Comparison of ENCODE assay signal across 2 cellular contexts in genomic region chr7:44575054-44575453, GRCh38.
TF ChIP-seq lines count a peak whose summit lies in the region.

No MANE protein-coding gene starts in this region.

TF ChIP-seq in H1, 55 proteins besides CTCF, POLR2A, EP300 and RAD21 (continues in another document):
- TF ChIP-seq, protein P1, sequence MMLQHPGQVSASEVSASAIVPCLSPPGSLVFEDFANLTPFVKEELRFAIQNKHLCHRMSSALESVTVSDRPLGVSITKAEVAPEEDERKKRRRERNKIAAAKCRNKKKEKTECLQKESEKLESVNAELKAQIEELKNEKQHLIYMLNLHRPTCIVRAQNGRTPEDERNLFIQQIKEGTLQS (IDR thresholded peaks at IDR 0.05; ENCODE audit: insufficient read depth, low read depth, low read length): no peak
- TF ChIP-seq POLR2AphosphoS5 (IDR thresholded peaks at IDR 0.05; ENCODE audit: low read depth, low read length) (no peak), SP2 (IDR thresholded peaks at IDR 0.05; ENCODE audit: low read length) (no peak), TAF7 (optimal IDR thresholded peaks at IDR 0.05; ENCODE audit: borderline replicate concordance, low read depth, low read length) (no peak), NANOG (IDR thresholded peaks at IDR 0.05; ENCODE audit: insufficient read depth, low read depth, low read length, poor library complexity, severe bottlenecking) (no peak), SRF (IDR thresholded peaks at IDR 0.05; ENCODE audit: low read depth, low read length) (no peak), MAX (IDR thresholded peaks at IDR 0.05) (no peak), YY1 (IDR thresholded peaks at IDR 0.05; ENCODE audit: low read depth, low read length) (no peak), POU5F1 (IDR thresholded peaks at IDR 0.05; ENCODE audit: low read depth, low read length) (no peak)
- TF ChIP-seq, protein P2, sequence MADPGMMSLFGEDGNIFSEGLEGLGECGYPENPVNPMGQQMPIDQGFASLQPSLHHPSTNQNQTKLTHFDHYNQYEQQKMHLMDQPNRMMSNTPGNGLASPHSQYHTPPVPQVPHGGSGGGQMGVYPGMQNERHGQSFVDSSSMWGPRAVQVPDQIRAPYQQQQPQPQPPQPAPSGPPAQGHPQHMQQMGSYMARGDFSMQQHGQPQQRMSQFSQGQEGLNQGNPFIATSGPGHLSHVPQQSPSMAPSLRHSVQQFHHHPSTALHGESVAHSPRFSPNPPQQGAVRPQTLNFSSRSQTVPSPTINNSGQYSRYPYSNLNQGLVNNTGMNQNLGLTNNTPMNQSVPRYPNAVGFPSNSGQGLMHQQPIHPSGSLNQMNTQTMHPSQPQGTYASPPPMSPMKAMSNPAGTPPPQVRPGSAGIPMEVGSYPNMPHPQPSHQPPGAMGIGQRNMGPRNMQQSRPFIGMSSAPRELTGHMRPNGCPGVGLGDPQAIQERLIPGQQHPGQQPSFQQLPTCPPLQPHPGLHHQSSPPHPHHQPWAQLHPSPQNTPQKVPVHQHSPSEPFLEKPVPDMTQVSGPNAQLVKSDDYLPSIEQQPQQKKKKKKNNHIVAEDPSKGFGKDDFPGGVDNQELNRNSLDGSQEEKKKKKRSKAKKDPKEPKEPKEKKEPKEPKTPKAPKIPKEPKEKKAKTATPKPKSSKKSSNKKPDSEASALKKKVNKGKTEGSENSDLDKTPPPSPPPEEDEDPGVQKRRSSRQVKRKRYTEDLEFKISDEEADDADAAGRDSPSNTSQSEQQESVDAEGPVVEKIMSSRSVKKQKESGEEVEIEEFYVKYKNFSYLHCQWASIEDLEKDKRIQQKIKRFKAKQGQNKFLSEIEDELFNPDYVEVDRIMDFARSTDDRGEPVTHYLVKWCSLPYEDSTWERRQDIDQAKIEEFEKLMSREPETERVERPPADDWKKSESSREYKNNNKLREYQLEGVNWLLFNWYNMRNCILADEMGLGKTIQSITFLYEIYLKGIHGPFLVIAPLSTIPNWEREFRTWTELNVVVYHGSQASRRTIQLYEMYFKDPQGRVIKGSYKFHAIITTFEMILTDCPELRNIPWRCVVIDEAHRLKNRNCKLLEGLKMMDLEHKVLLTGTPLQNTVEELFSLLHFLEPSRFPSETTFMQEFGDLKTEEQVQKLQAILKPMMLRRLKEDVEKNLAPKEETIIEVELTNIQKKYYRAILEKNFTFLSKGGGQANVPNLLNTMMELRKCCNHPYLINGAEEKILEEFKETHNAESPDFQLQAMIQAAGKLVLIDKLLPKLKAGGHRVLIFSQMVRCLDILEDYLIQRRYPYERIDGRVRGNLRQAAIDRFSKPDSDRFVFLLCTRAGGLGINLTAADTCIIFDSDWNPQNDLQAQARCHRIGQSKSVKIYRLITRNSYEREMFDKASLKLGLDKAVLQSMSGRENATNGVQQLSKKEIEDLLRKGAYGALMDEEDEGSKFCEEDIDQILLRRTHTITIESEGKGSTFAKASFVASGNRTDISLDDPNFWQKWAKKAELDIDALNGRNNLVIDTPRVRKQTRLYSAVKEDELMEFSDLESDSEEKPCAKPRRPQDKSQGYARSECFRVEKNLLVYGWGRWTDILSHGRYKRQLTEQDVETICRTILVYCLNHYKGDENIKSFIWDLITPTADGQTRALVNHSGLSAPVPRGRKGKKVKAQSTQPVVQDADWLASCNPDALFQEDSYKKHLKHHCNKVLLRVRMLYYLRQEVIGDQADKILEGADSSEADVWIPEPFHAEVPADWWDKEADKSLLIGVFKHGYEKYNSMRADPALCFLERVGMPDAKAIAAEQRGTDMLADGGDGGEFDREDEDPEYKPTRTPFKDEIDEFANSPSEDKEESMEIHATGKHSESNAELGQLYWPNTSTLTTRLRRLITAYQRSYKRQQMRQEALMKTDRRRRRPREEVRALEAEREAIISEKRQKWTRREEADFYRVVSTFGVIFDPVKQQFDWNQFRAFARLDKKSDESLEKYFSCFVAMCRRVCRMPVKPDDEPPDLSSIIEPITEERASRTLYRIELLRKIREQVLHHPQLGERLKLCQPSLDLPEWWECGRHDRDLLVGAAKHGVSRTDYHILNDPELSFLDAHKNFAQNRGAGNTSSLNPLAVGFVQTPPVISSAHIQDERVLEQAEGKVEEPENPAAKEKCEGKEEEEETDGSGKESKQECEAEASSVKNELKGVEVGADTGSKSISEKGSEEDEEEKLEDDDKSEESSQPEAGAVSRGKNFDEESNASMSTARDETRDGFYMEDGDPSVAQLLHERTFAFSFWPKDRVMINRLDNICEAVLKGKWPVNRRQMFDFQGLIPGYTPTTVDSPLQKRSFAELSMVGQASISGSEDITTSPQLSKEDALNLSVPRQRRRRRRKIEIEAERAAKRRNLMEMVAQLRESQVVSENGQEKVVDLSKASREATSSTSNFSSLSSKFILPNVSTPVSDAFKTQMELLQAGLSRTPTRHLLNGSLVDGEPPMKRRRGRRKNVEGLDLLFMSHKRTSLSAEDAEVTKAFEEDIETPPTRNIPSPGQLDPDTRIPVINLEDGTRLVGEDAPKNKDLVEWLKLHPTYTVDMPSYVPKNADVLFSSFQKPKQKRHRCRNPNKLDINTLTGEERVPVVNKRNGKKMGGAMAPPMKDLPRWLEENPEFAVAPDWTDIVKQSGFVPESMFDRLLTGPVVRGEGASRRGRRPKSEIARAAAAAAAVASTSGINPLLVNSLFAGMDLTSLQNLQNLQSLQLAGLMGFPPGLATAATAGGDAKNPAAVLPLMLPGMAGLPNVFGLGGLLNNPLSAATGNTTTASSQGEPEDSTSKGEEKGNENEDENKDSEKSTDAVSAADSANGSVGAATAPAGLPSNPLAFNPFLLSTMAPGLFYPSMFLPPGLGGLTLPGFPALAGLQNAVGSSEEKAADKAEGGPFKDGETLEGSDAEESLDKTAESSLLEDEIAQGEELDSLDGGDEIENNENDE (IDR thresholded peaks at IDR 0.05; ENCODE audit: insufficient replicate concordance, low read length): no peak
- TF ChIP-seq, protein P3, sequence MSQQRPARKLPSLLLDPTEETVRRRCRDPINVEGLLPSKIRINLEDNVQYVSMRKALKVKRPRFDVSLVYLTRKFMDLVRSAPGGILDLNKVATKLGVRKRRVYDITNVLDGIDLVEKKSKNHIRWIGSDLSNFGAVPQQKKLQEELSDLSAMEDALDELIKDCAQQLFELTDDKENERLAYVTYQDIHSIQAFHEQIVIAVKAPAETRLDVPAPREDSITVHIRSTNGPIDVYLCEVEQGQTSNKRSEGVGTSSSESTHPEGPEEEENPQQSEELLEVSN (IDR thresholded peaks at IDR 0.05): no peak

TF ChIP-seq in GM12891, 5 proteins besides CTCF, POLR2A, EP300 and RAD21:
- TF ChIP-seq TAF1 (IDR thresholded peaks at IDR 0.05; ENCODE audit: low read depth, low read length) (no peak), POU2F2 (IDR thresholded peaks at IDR 0.05; ENCODE audit: low read depth, low read length) (no peak), PAX5 (IDR thresholded peaks at IDR 0.05; ENCODE audit: insufficient read depth, low read length, severe bottlenecking) (no peak), SPI1 (IDR thresholded peaks at IDR 0.05; ENCODE audit: low read depth, low read length) (no peak), POLR2AphosphoS5 (IDR thresholded peaks at IDR 0.05; ENCODE audit: low read depth, low read length) (no peak)
